ENCODE assay signal across 21 cellular contexts in the genomic region with DNA sequence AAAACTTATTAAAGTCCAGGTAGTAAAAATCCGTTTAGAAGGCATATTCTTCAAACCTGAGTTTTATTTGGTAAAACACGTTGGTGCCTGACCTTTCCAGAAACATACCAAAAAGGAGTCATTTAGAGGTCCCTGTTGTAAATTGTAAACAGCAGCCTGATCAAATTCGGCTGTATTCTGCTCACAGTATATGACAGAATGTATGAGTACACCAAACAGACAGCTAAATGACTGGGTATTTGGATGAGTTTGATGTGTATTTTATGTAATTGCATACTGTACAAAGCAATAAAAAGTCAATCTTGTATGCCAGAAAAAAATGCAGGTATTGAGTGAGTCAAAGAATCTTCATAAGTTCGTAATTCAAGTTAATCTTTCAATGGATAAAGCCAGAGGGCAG.
"Had no signal": no experiment of that assay in that cellular context is flagged by ENCODE, and none has a peak within 500 bp of the region (broad histone marks: within the 10 kb centered on the region; RNA-seq: fewer than 3 reads in every experiment).

No MANE protein-coding gene starts in this region.

- ATAC-seq: foreskin keratinocyte, gastroesophageal sphincter, heart left ventricle, left colon, left lung, left ventricle myocardium superior, lower lobe of right lung had no signal

- H2AFZ ChIP-seq: hepatocyte had no signal

- H3K36me3 Mint-ChIP-seq: immature natural killer cell had no signal

- H3K4me1 ChIP-seq: left lung, lower lobe of right lung had no signal

- H3K4me1 Mint-ChIP-seq: immature natural killer cell had no signal

- H3K27ac ChIP-seq: coronary artery, dorsolateral prefrontal cortex, esophagus muscularis mucosa, foreskin keratinocyte, gastroesophageal sphincter, heart left ventricle, hepatocyte, left lung, lower lobe of right lung had no signal

- H3K9me3 ChIP-seq: esophagus muscularis mucosa, gastroesophageal sphincter, heart left ventricle, left lung, lower lobe of right lung had no signal

- H3K4me3 Mint-ChIP-seq: immature natural killer cell had no signal

- H3K27me3 ChIP-seq: dorsolateral prefrontal cortex, esophagus muscularis mucosa, foreskin keratinocyte, gastroesophageal sphincter, heart left ventricle, hepatocyte, left lung had no signal

- H3K4me3 ChIP-seq: coronary artery, dorsolateral prefrontal cortex, esophagus muscularis mucosa, gastroesophageal sphincter, heart left ventricle, hepatocyte, left lung, lower lobe of right lung had no signal

- DNase-seq: dermis blood vessel endothelial cell; dorsolateral prefrontal cortex; effector CD4-positive, alpha-beta T cell; effector memory CD4-positive, alpha-beta T cell; foreskin keratinocyte; heart left ventricle; hypothalamus; immature natural killer cell; islet precursor cell; kidney; kidney glomerular epithelial cell; left colon; left lung; left ventricle myocardium superior; lower lobe of right lung; mesenchymal stem cell; midbrain had no signal

- H3K27ac Mint-ChIP-seq: immature natural killer cell had no signal

- H3K36me3 ChIP-seq: esophagus muscularis mucosa, gastroesophageal sphincter, heart left ventricle, left lung, lower lobe of right lung had no signal

- H3K4me2 ChIP-seq: hepatocyte had no signal
